Comparison of ENCODE assay signal across 3 cellular contexts in the genomic region with DNA sequence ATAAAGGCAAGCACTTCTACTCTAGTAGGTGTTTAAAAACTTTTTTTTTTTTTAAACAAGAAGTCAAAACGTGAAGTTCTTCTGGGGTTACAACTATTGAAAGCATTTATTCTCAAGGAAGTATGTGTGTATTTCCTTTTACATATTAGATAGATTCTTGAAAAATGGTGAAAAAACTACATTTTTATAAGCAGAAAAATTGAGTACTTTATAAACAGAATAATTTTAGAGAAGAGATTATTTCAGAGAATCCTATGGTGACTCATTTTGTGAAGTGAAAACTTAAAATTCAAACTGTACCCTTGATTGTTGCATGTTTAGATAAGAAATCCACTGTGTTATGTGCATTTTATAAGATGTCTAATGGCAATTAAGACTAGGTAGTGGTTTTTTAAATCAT.
TF ChIP-seq lines count a peak whose summit lies in the region.

No MANE protein-coding gene starts in this region.

TF ChIP-seq in SK-N-SH, 30 proteins besides CTCF, POLR2A, EP300 and RAD21 (continues in another document):
- no peak for TF ChIP-seq JUND (IDR thresholded peaks at IDR 0.05)
- TF ChIP-seq, protein P1, sequence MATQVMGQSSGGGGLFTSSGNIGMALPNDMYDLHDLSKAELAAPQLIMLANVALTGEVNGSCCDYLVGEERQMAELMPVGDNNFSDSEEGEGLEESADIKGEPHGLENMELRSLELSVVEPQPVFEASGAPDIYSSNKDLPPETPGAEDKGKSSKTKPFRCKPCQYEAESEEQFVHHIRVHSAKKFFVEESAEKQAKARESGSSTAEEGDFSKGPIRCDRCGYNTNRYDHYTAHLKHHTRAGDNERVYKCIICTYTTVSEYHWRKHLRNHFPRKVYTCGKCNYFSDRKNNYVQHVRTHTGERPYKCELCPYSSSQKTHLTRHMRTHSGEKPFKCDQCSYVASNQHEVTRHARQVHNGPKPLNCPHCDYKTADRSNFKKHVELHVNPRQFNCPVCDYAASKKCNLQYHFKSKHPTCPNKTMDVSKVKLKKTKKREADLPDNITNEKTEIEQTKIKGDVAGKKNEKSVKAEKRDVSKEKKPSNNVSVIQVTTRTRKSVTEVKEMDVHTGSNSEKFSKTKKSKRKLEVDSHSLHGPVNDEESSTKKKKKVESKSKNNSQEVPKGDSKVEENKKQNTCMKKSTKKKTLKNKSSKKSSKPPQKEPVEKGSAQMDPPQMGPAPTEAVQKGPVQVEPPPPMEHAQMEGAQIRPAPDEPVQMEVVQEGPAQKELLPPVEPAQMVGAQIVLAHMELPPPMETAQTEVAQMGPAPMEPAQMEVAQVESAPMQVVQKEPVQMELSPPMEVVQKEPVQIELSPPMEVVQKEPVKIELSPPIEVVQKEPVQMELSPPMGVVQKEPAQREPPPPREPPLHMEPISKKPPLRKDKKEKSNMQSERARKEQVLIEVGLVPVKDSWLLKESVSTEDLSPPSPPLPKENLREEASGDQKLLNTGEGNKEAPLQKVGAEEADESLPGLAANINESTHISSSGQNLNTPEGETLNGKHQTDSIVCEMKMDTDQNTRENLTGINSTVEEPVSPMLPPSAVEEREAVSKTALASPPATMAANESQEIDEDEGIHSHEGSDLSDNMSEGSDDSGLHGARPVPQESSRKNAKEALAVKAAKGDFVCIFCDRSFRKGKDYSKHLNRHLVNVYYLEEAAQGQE (IDR thresholded peaks at IDR 0.05; ENCODE audit: low read depth, low read length) = no peak
- no peak for TF ChIP-seq GATA2 (CRISPR knock-in tag; IDR thresholded peaks at IDR 0.05)
- TF ChIP-seq TCF12 (IDR thresholded peaks at IDR 0.05) = no peak
- no peak for TF ChIP-seq GABPA (IDR thresholded peaks at IDR 0.05; ENCODE audit: low read depth)
- no peak for TF ChIP-seq CHD2 (IDR thresholded peaks at IDR 0.05; ENCODE audit: low read length, partially characterized antibody)
- TF ChIP-seq FOSL2 (IDR thresholded peaks at IDR 0.05; ENCODE audit: borderline replicate concordance, low read depth) = no peak
- TF ChIP-seq SMC3 (IDR thresholded peaks at IDR 0.05; ENCODE audit: low read depth, low read length) = no peak
- TF ChIP-seq RXRA (IDR thresholded peaks at IDR 0.05; ENCODE audit: borderline replicate concordance, low read depth) = no peak
- TF ChIP-seq, protein P2, sequence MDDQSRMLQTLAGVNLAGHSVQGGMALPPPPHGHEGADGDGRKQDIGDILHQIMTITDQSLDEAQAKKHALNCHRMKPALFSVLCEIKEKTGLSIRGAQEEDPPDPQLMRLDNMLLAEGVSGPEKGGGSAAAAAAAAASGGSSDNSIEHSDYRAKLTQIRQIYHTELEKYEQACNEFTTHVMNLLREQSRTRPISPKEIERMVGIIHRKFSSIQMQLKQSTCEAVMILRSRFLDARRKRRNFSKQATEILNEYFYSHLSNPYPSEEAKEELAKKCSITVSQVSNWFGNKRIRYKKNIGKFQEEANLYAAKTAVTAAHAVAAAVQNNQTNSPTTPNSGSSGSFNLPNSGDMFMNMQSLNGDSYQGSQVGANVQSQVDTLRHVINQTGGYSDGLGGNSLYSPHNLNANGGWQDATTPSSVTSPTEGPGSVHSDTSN (IDR thresholded peaks at IDR 0.05) = no peak
- TF ChIP-seq FOXJ3 (CRISPR knock-in tag; IDR thresholded peaks at IDR 0.05) = no peak
- TF ChIP-seq, protein P3, sequence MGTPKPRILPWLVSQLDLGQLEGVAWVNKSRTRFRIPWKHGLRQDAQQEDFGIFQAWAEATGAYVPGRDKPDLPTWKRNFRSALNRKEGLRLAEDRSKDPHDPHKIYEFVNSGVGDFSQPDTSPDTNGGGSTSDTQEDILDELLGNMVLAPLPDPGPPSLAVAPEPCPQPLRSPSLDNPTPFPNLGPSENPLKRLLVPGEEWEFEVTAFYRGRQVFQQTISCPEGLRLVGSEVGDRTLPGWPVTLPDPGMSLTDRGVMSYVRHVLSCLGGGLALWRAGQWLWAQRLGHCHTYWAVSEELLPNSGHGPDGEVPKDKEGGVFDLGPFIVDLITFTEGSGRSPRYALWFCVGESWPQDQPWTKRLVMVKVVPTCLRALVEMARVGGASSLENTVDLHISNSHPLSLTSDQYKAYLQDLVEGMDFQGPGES (IDR thresholded peaks at IDR 0.05; ENCODE audit: low read depth, low read length) = no peak
- TF ChIP-seq RFX5 (IDR thresholded peaks at IDR 0.05; ENCODE audit: low read length) = no peak
- no peak for TF ChIP-seq MEF2A (IDR thresholded peaks at IDR 0.05; ENCODE audit: borderline replicate concordance, low read depth)
- TF ChIP-seq, protein P4, sequence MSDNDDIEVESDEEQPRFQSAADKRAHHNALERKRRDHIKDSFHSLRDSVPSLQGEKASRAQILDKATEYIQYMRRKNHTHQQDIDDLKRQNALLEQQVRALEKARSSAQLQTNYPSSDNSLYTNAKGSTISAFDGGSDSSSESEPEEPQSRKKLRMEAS (IDR thresholded peaks at IDR 0.05; ENCODE audit: low read depth) = no peak

TF ChIP-seq in SK-N-SH treated with all-trans-retinoic acid at 6 μM for 48 hours, 23 proteins besides CTCF, POLR2A, EP300 and RAD21:
- TF ChIP-seq TCF4 (CRISPR knock-in tag; IDR thresholded peaks at IDR 0.05; ENCODE audit: borderline replicate concordance) (no peak), ESRRG (CRISPR knock-in tag; IDR thresholded peaks at IDR 0.05) (no peak), ZFP3 (CRISPR knock-in tag; IDR thresholded peaks at IDR 0.05) (no peak), SNAI2 (CRISPR knock-in tag; IDR thresholded peaks at IDR 0.05) (no peak), ARNTL (CRISPR knock-in tag; IDR thresholded peaks at IDR 0.05; ENCODE audit: borderline replicate concordance, low read depth) (no peak), ZC3H10 (CRISPR knock-in tag; IDR thresholded peaks at IDR 0.05) (no peak), OSR1 (CRISPR knock-in tag; IDR thresholded peaks at IDR 0.05) (no peak), ZFP30 (CRISPR knock-in tag; IDR thresholded peaks at IDR 0.05) (no peak), ZNF8 (CRISPR knock-in tag; IDR thresholded peaks at IDR 0.05) (no peak), TOX (CRISPR knock-in tag; IDR thresholded peaks at IDR 0.05; ENCODE audit: borderline replicate concordance) (no peak)
- TF ChIP-seq, protein P5, sequence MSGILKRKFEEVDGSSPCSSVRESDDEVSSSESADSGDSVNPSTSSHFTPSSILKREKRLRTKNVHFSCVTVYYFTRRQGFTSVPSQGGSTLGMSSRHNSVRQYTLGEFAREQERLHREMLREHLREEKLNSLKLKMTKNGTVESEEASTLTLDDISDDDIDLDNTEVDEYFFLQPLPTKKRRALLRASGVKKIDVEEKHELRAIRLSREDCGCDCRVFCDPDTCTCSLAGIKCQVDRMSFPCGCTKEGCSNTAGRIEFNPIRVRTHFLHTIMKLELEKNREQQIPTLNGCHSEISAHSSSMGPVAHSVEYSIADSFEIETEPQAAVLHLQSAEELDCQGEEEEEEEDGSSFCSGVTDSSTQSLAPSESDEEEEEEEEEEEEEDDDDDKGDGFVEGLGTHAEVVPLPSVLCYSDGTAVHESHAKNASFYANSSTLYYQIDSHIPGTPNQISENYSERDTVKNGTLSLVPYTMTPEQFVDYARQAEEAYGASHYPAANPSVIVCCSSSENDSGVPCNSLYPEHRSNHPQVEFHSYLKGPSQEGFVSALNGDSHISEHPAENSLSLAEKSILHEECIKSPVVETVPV (CRISPR knock-in tag; IDR thresholded peaks at IDR 0.05) = no peak
- TF ChIP-seq, protein P6, sequence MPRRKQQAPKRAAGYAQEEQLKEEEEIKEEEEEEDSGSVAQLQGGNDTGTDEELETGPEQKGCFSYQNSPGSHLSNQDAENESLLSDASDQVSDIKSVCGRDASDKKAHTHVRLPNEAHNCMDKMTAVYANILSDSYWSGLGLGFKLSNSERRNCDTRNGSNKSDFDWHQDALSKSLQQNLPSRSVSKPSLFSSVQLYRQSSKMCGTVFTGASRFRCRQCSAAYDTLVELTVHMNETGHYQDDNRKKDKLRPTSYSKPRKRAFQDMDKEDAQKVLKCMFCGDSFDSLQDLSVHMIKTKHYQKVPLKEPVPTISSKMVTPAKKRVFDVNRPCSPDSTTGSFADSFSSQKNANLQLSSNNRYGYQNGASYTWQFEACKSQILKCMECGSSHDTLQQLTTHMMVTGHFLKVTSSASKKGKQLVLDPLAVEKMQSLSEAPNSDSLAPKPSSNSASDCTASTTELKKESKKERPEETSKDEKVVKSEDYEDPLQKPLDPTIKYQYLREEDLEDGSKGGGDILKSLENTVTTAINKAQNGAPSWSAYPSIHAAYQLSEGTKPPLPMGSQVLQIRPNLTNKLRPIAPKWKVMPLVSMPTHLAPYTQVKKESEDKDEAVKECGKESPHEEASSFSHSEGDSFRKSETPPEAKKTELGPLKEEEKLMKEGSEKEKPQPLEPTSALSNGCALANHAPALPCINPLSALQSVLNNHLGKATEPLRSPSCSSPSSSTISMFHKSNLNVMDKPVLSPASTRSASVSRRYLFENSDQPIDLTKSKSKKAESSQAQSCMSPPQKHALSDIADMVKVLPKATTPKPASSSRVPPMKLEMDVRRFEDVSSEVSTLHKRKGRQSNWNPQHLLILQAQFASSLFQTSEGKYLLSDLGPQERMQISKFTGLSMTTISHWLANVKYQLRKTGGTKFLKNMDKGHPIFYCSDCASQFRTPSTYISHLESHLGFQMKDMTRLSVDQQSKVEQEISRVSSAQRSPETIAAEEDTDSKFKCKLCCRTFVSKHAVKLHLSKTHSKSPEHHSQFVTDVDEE (CRISPR knock-in tag; IDR thresholded peaks at IDR 0.05) = no peak
- TF ChIP-seq, protein P7, sequence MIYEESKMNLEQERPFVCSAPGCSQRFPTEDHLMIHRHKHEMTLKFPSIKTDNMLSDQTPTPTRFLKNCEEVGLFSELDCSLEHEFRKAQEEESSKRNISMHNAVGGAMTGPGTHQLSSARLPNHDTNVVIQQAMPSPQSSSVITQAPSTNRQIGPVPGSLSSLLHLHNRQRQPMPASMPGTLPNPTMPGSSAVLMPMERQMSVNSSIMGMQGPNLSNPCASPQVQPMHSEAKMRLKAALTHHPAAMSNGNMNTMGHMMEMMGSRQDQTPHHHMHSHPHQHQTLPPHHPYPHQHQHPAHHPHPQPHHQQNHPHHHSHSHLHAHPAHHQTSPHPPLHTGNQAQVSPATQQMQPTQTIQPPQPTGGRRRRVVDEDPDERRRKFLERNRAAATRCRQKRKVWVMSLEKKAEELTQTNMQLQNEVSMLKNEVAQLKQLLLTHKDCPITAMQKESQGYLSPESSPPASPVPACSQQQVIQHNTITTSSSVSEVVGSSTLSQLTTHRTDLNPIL (CRISPR knock-in tag; IDR thresholded peaks at IDR 0.05; ENCODE audit: low read depth) = no peak

TF ChIP-seq in HepG2, 621 proteins besides CTCF, POLR2A, EP300 and RAD21:
- TF ChIP-seq, protein P8, sequence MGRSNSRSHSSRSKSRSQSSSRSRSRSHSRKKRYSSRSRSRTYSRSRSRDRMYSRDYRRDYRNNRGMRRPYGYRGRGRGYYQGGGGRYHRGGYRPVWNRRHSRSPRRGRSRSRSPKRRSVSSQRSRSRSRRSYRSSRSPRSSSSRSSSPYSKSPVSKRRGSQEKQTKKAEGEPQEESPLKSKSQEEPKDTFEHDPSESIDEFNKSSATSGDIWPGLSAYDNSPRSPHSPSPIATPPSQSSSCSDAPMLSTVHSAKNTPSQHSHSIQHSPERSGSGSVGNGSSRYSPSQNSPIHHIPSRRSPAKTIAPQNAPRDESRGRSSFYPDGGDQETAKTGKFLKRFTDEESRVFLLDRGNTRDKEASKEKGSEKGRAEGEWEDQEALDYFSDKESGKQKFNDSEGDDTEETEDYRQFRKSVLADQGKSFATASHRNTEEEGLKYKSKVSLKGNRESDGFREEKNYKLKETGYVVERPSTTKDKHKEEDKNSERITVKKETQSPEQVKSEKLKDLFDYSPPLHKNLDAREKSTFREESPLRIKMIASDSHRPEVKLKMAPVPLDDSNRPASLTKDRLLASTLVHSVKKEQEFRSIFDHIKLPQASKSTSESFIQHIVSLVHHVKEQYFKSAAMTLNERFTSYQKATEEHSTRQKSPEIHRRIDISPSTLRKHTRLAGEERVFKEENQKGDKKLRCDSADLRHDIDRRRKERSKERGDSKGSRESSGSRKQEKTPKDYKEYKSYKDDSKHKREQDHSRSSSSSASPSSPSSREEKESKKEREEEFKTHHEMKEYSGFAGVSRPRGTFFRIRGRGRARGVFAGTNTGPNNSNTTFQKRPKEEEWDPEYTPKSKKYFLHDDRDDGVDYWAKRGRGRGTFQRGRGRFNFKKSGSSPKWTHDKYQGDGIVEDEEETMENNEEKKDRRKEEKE (IDR thresholded peaks at IDR 0.05) = no peak
- TF ChIP-seq SUZ12 (IDR thresholded peaks at IDR 0.05; ENCODE audit: low read depth, low read length) = no peak
- no peak for TF ChIP-seq ZNF737 (CRISPR knock-in tag; IDR thresholded peaks at IDR 0.05; ENCODE audit: borderline replicate concordance)
- no peak for TF ChIP-seq ZNF562 (CRISPR knock-in tag; IDR thresholded peaks at IDR 0.05; ENCODE audit: borderline replicate concordance)
- TF ChIP-seq, protein P9, sequence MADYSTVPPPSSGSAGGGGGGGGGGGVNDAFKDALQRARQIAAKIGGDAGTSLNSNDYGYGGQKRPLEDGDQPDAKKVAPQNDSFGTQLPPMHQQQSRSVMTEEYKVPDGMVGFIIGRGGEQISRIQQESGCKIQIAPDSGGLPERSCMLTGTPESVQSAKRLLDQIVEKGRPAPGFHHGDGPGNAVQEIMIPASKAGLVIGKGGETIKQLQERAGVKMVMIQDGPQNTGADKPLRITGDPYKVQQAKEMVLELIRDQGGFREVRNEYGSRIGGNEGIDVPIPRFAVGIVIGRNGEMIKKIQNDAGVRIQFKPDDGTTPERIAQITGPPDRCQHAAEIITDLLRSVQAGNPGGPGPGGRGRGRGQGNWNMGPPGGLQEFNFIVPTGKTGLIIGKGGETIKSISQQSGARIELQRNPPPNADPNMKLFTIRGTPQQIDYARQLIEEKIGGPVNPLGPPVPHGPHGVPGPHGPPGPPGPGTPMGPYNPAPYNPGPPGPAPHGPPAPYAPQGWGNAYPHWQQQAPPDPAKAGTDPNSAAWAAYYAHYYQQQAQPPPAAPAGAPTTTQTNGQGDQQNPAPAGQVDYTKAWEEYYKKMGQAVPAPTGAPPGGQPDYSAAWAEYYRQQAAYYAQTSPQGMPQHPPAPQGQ (CRISPR knock-in tag; IDR thresholded peaks at IDR 0.05; ENCODE audit: borderline replicate concordance) = no peak
- no peak for TF ChIP-seq KLF13 (CRISPR knock-in tag; IDR thresholded peaks at IDR 0.05)
- 0 out of 2 replicates have a peak, but pooled peaks have one; percentile 1 for TF ChIP-seq IRF2 (CRISPR knock-in tag; IDR thresholded peaks at IDR 0.05)
- TF ChIP-seq GFI1 (CRISPR knock-in tag; IDR thresholded peaks at IDR 0.05; ENCODE audit: borderline replicate concordance) = no peak
- no peak for TF ChIP-seq SP1 (IDR thresholded peaks at IDR 0.05)
- no peak for TF ChIP-seq SP1 (CRISPR knock-in tag; IDR thresholded peaks at IDR 0.05)
- TF ChIP-seq HDAC6 (IDR thresholded peaks at IDR 0.05; ENCODE audit: low read depth, low read length) = 0 out of 2 replicates have a peak, but pooled peaks have one; percentile 83
- TF ChIP-seq NR2F6 (IDR thresholded peaks at IDR 0.05) = 0 out of 2 replicates have a peak, but pooled peaks have one; percentile 7
- no peak for TF ChIP-seq NR2F6 (CRISPR knock-in tag; IDR thresholded peaks at IDR 0.05)
